8 cellular contexts compared by ENCODE assay signal in genomic region chr12:55829967-55830600, GRCh38. TPM values are rescaled to one million over a fixed set of nuclear protein-coding genes. Genes with fewer than 3 reads are reported as not detected.
A peak's percentile ranks its signal among the peaks of the same experiment; 100 is the strongest.
DNase-seq lines count a peak whose midpoint lies in the region; ATAC-seq, FAIRE-seq and TF ChIP-seq lines count a peak whose summit lies in the region.

No MANE protein-coding gene starts in this region.

- ATAC-seq in HG02571 (IDR thresholded peaks at IDR 0.05; ENCODE audit: unreplicated experiment) (peak; percentile 15), pancreas (peak; percentile 37 to 52 (median 44))
- ATAC-seq in activated naive CD4-positive, alpha-beta T cell treated with anti-CD3 and anti-CD28 coated beads, Interleukin-2, amount 50 U/mL, for 72 hours: peak; percentile 18 to 30

- H3K27ac Mint-ChIP-seq in activated naive CD4-positive, alpha-beta T cell treated with anti-CD3 and anti-CD28 coated beads, Interleukin-2, amount 50 U/mL, for 72 hours: peak overlapping the region; percentile 92 to 95
- H3K27ac Mint-ChIP-seq in glutamatergic neuron (ENCODE audit: unreplicated experiment): peak overlapping the region; percentile 97

- H3K4me3 ChIP-seq in pancreas: peak overlapping the region; percentile 74 to 94 (median 88)

- H3K9me3 Mint-ChIP-seq in activated naive CD4-positive, alpha-beta T cell treated with anti-CD3 and anti-CD28 coated beads, Interleukin-2, amount 50 U/mL, for 72 hours: no peaks in the 10 kb centered on the region
- H3K9me3 Mint-ChIP-seq in glutamatergic neuron (ENCODE audit: unreplicated experiment): peaks cover 10% of the 10 kb centered on the region

- no peaks in the 10 kb centered on the region for H3K27me3 ChIP-seq in pancreas

- H3K4me1 Mint-ChIP-seq in glutamatergic neuron (ENCODE audit: low read depth, unreplicated experiment): peaks cover 18% of the 10 kb centered on the region

- FAIRE-seq in pancreas (lab: Jason Lieb, UNC): no peak

- H3K27me3 Mint-ChIP-seq in glutamatergic neuron (ENCODE audit: unreplicated experiment): peaks cover 17% of the 10 kb centered on the region

- WGBS in pancreas, 2 donors: 0 to 1% methylated on average over 37 of the region's 37 CpGs

- H3K4me1 ChIP-seq in pancreas: peaks cover 3 to 22% (median 10%) of the 10 kb centered on the region in 3 donors

- no peaks in the 10 kb centered on the region for H3K36me3 ChIP-seq in pancreas

- peak overlapping the region; percentile 98 for H3K4me3 Mint-ChIP-seq in glutamatergic neuron (ENCODE audit: unreplicated experiment)

- H3K9me3 ChIP-seq in pancreas: no peaks in the 10 kb centered on the region

- TF ChIP-seq CTCF in glutamatergic neuron (IDR thresholded peaks at IDR 0.05; ENCODE audit: partially characterized antibody, unreplicated experiment) (no peak), pancreas (IDR thresholded peaks at IDR 0.05) (no peak)

- peaks cover 32 to 37% of the 10 kb centered on the region in 2 donors for H3K36me3 Mint-ChIP-seq in activated naive CD4-positive, alpha-beta T cell treated with anti-CD3 and anti-CD28 coated beads, Interleukin-2, amount 50 U/mL, for 72 hours
- no peaks in the 10 kb centered on the region for H3K36me3 Mint-ChIP-seq in glutamatergic neuron (ENCODE audit: unreplicated experiment)

- H3K27ac ChIP-seq in pancreas: peak overlapping the region; percentile 70 to 88 (median 87)

- intact Hi-C loops in pancreas (cut with DNase I): loop anchor here in 1 of 3 donors (10.0 kb wide), 1 partner anchor 75 kb away; no protein-coding TSS in a partner anchor

- DNase-seq in NCI-H524 (lab: John Stamatoyannopoulos, UW): peak; percentile 35 to 70
- DNase-seq in NCI-H524 treated with DMSO at 0.1 percent for 48 hours (lab: John Stamatoyannopoulos, UW): no peak
- peak; percentile 68 for DNase-seq in NCI-H526 treated with DMSO at 0.1 percent for 48 hours (lab: John Stamatoyannopoulos, UW)
- no peak for DNase-seq in activated naive CD4-positive, alpha-beta T cell treated with anti-CD3 and anti-CD28 coated beads, Interleukin-2, amount 50 U/mL, for 72 hours (ENCODE audit: low spot score in 2 of 2)
- peak; percentile 61 for DNase-seq in glutamatergic neuron
- DNase-seq in pancreas: peak; percentile 65 to 89 (median 74)
- no peak for DNase-seq in SHP77 (lab: John Stamatoyannopoulos, UW)

RNA-seq across cellular contexts. Expression of gene DNAJC14, which starts 0.7 kb away (rescaled TPM):
- 10 to 100 TPM; 29.0 to 33.4 TPM for total RNA-seq in activated naive CD4-positive, alpha-beta T cell treated with anti-CD3 and anti-CD28 coated beads, Interleukin-2, amount 50 U/mL, for 72 hours
- total RNA-seq in glutamatergic neuron (ENCODE audit: unreplicated experiment) (37.6 TPM), pancreas (10 to 100 TPM in 5 of 6 donors, 1 to 10 TPM in 1; 8.7 to 20.2 (median 12.5) TPM)
- 10 to 100 TPM in 1 of 2 donors, 1 to 10 TPM in 1; 7.8 to 13.8 TPM for polyA plus RNA-seq in pancreas

RNA-seq across cellular contexts. Expression of gene ORMDL2, which starts 12.2 kb away (rescaled TPM):
- 10 to 100 TPM; 27.0 to 35.2 TPM for total RNA-seq in activated naive CD4-positive, alpha-beta T cell treated with anti-CD3 and anti-CD28 coated beads, Interleukin-2, amount 50 U/mL, for 72 hours
- total RNA-seq in glutamatergic neuron (ENCODE audit: unreplicated experiment) (47.6 TPM), pancreas (10 to 100 TPM in 5 of 6 donors, 1 to 10 TPM in 1; 8.6 to 28.8 (median 16.8) TPM)
- 10 to 100 TPM; 21.2 to 33.3 TPM for polyA plus RNA-seq in pancreas

RNA-seq across cellular contexts. Expression of gene SARNP, which starts 12.6 kb away (rescaled TPM):
- 100 to 1,000 TPM in 1 of 2 donors, 10 to 100 TPM in 1; 95.0 to 101 TPM for total RNA-seq in activated naive CD4-positive, alpha-beta T cell treated with anti-CD3 and anti-CD28 coated beads, Interleukin-2, amount 50 U/mL, for 72 hours
- 98.7 TPM for total RNA-seq in glutamatergic neuron (ENCODE audit: unreplicated experiment)
- total RNA-seq in pancreas: 10 to 100 TPM; 12.3 to 22.6 (median 16.0) TPM
- polyA plus RNA-seq in pancreas: 10 to 100 TPM; 34.1 to 47.9 TPM

RNA-seq across cellular contexts. Expression of gene MMP19, which starts 12.7 kb away (rescaled TPM):
- total RNA-seq in activated naive CD4-positive, alpha-beta T cell treated with anti-CD3 and anti-CD28 coated beads, Interleukin-2, amount 50 U/mL, for 72 hours: under 1 TPM in 1 of 2 donors, not detected in 1; 0.12 TPM
- total RNA-seq in glutamatergic neuron (ENCODE audit: unreplicated experiment) (not detected), pancreas (1 to 10 TPM in 4 of 6 donors, under 1 TPM in 2; 0.63 to 6.8 (median 1.8) TPM)
- polyA plus RNA-seq in pancreas: 1 to 10 TPM; 4.3 to 7.5 TPM

Comparison
In these comparisons a context has a peak if more than half of its experiments do, and no peak if none do; other contexts are left out.
1. DNase-seq: peak in NCI-H524 (2 of 2), NCI-H526 treated with DMSO at 0.1 percent for 48 hours (single experiment), glutamatergic neuron (single experiment) and pancreas (6 of 6); none in NCI-H524 treated with DMSO at 0.1 percent for 48 hours (single experiment), activated naive CD4-positive, alpha-beta T cell treated with anti-CD3 and anti-CD28 coated beads, Interleukin-2, amount 50 U/mL, for 72 hours (0 of 2) and SHP77 (0 of 2).
2. Peak in every context shown above with its lines, with median percentiles within 50 percentile points of each other: ATAC-seq.